In the genomic region with DNA sequence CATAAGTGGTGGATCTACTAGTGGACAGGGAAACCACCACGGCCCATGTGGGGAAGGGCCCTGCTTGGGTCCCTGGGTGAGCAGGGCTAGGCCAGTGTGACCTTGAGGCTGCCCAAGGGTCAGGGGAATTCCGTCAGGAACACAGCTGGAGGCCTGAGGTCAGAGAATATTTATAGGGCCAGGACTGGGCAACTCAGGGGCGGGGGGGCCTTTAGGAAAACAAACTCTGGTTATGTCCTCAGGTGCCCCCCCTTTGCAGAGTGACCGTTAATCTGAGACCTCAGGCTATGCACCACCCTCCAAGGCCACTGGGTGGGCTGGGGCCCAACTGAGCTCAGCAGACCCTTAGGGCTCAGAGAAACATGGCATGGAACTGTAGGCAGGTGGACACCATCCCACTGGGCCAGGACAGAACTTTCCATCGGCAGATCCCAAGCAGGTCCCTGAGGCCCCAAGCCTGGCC, we compare ENCODE assay signal across 11 cellular contexts. TPM values are rescaled to one million over a fixed set of nuclear protein-coding genes. Genes with fewer than 3 reads are reported as not detected.
DNase-seq lines count a peak whose midpoint lies in the region; ATAC-seq, FAIRE-seq and TF ChIP-seq lines count a peak whose summit lies in the region.
"Had no signal": no experiment of that assay in that cellular context is flagged by ENCODE, and none has a peak within 500 bp of the region (broad histone marks: within the 10 kb centered on the region; RNA-seq: fewer than 3 reads in every experiment).

No MANE protein-coding gene starts in this region.

- no peaks in the 10 kb centered on the region; a peak in 2 of 4 replicates for H3K36me3 ChIP-seq in HCT116 (ENCODE audit: control insufficient read depth in 1 of 2, insufficient read depth in 2 of 2, low read length in 2 of 2)
- H3K36me3 ChIP-seq in mammary epithelial cell (ENCODE audit: insufficient read depth, low read length): no peaks in the 10 kb centered on the region
- no peaks in the 10 kb centered on the region for H3K36me3 ChIP-seq in body of pancreas (replicated peaks in 1 of 2; ENCODE audit: insufficient read depth in 1 of 2, low read depth in 2 of 2)

- FAIRE-seq in D721Med (lab: Jason Lieb, UNC): no peak

- peak overlapping the region in 1 of 2 donors; percentile 75 for H3K27ac Mint-ChIP-seq in natural killer cell treated with Interleukin-12 subunit alpha and Interleukin-12 subunit beta and Interleukin-15 and Interleukin-18, amount 100 ng/mL, for 72 hours

- H3K4me3 ChIP-seq in AG04449 (ENCODE audit: low read depth, low read length) (peak overlapping the region; percentile 95; the same call in 1 of the 2 replicates), HCT116 (replicated peaks in 1 of 2; ENCODE audit: low read depth in 1 of 2, low read length in 2 of 2) (no peak overlapping the region), mammary epithelial cell (replicated peaks in 1 of 3; ENCODE audit: insufficient read depth in 1 of 3, low read depth in 2 of 3, low read length in 3 of 3) (no peak overlapping the region), body of pancreas (no peak overlapping the region)

- H3K79me2 ChIP-seq in HCT116 (ENCODE audit: insufficient read depth, low read length) (peaks cover 29% of the 10 kb centered on the region), mammary epithelial cell (ENCODE audit: insufficient read depth, low read length) (peaks cover 64% of the 10 kb centered on the region)

- H3K4me1 ChIP-seq in HCT116 (ENCODE audit: control insufficient read depth in 1 of 2, insufficient read depth in 2 of 2, low read length in 2 of 2) (peaks cover 33 to 41% of the 10 kb centered on the region in 2 experiments), mammary epithelial cell (ENCODE audit: insufficient read depth, low read length) (peaks cover 36% of the 10 kb centered on the region), body of pancreas (peaks cover 38% of the 10 kb centered on the region)

- H3K4me1 Mint-ChIP-seq in natural killer cell treated with Interleukin-12 subunit alpha and Interleukin-12 subunit beta and Interleukin-15 and Interleukin-18, amount 100 ng/mL, for 72 hours (ENCODE audit: low read depth in 2 of 2): peaks cover 31 to 51% of the 10 kb centered on the region in 2 donors

- H4K20me1 ChIP-seq in HCT116 (ENCODE audit: insufficient read depth) (no peaks in the 10 kb centered on the region), mammary epithelial cell (ENCODE audit: insufficient read depth, low read length) (no peaks in the 10 kb centered on the region)

- TF ChIP-seq POLR2A in HCT116 (IDR thresholded peaks at IDR 0.05; ENCODE audit: borderline replicate concordance, extremely low read depth, insufficient read depth, insufficient read length) (no peak), body of pancreas (IDR thresholded peaks at IDR 0.05) (no peak)

- H3K4me2 ChIP-seq in HCT116 (ENCODE audit: low read length) (peak overlapping the region; percentile 84), mammary epithelial cell (ENCODE audit: insufficient read depth, low read depth, low read length) (peak overlapping the region; percentile 91)

- H3K27me3 Mint-ChIP-seq in natural killer cell treated with Interleukin-12 subunit alpha and Interleukin-12 subunit beta and Interleukin-15 and Interleukin-18, amount 100 ng/mL, for 72 hours: no peaks in the 10 kb centered on the region

- dilution Hi-C loops in mammary epithelial cell (cut with HindIII; ENCODE audit: low sequenced_read_pairs): no loop called here

- H3K27ac ChIP-seq in HCT116 (ENCODE audit: low read depth, low read length) (peak overlapping the region; percentile 98), mammary epithelial cell (ENCODE audit: insufficient read depth, low read depth, low read length) (peak overlapping the region; percentile 66), body of pancreas (peak overlapping the region in 2 of 4 donors; percentile 70 to 86)

- TF ChIP-seq CTCF in AG04449 (IDR thresholded peaks at IDR 0.05; ENCODE audit: insufficient read depth, low read length, missing control alignments) (no peak), HCT116 (IDR thresholded peaks at IDR 0.05 in 2 of 3, conservative IDR thresholded peaks at IDR 0.05 in 1 of 3; ENCODE audit: borderline replicate concordance in 1 of 3, insufficient read depth in 1 of 3, low read depth in 2 of 3, low read length in 2 of 3) (peak in 1 of 3 experiments; percentile 22; a peak in 1 of 6 replicates), mammary epithelial cell (conservative IDR thresholded peaks at IDR 0.05 in 1 of 2, IDR thresholded peaks at IDR 0.05 in 1 of 2; ENCODE audit: extremely low read depth in 1 of 2, insufficient read depth in 1 of 2, low read depth in 1 of 2, low read length in 2 of 2) (no peak), D721Med (IDR thresholded peaks at IDR 0.05; ENCODE audit: insufficient read depth, missing control alignments) (no peak), body of pancreas (IDR thresholded peaks at IDR 0.05) (no peak)

- H3K4me3 Mint-ChIP-seq in natural killer cell treated with Interleukin-12 subunit alpha and Interleukin-12 subunit beta and Interleukin-15 and Interleukin-18, amount 100 ng/mL, for 72 hours: peak overlapping the region; percentile 34

- H3K9ac ChIP-seq in HCT116 (ENCODE audit: low read length) (peak overlapping the region; percentile 87; the same call in 1 of the 2 replicates), mammary epithelial cell (ENCODE audit: insufficient read depth, low read length) (no peak overlapping the region)

- intact Hi-C loops in HCT116 (cut with micrococcal nuclease) (no loop called here), mammary epithelial cell (cut with micrococcal nuclease) (loop anchor here (5.0 kb wide), 2 partner anchors 189 to 211 kb away; partner anchors contain the start of gene SEMA3G), body of pancreas (cut with DNase I) (no loop called here)

- no peaks in the 10 kb centered on the region for H3K27me3 ChIP-seq in HCT116 (ENCODE audit: insufficient read depth, low read length)
- H3K27me3 ChIP-seq in mammary epithelial cell (ENCODE audit: insufficient read depth, low read length): no peaks in the 10 kb centered on the region
- no peaks in the 10 kb centered on the region for H3K27me3 ChIP-seq in body of pancreas

- DNase-seq in AG04449 (ENCODE audit: low read depth, low spot score) (no peak), HCT116 (ENCODE audit: low read depth, low spot score) (no peak), mammary epithelial cell (no peak), GM03348 (ENCODE audit: low spot score) (no peak), D721Med (ENCODE audit: insufficient read length, low spot score) (no peak), DMS53 (lab: John Stamatoyannopoulos, UW) (no peak), body of pancreas (no peak)
- no peak for DNase-seq in natural killer cell treated with Interleukin-12 subunit alpha and Interleukin-12 subunit beta and Interleukin-15 and Interleukin-18, amount 100 ng/mL, for 72 hours (ENCODE audit: low spot score)
- DNase-seq: amygdala, foreskin melanocyte, NCI-H2171 treated with DMSO at 0.1 percent for 48 hours had no signal

- no peaks in the 10 kb centered on the region for H3K9me3 Mint-ChIP-seq in natural killer cell treated with Interleukin-12 subunit alpha and Interleukin-12 subunit beta and Interleukin-15 and Interleukin-18, amount 100 ng/mL, for 72 hours

- no peak for TF ChIP-seq RAD21 in HCT116 (IDR thresholded peaks at IDR 0.05; ENCODE audit: low read depth)

- H2AFZ ChIP-seq in HCT116 (ENCODE audit: low read depth, low read length, poor library complexity, severe bottlenecking) (no peak overlapping the region), mammary epithelial cell (ENCODE audit: low read depth, low read length) (no peak overlapping the region)

- H3K36me3 Mint-ChIP-seq in natural killer cell treated with Interleukin-12 subunit alpha and Interleukin-12 subunit beta and Interleukin-15 and Interleukin-18, amount 100 ng/mL, for 72 hours: peaks cover 6% of the 10 kb centered on the region

- POLR2A ChIA-PET in AG04449 (lab: Yijun Ruan, JAX) (interaction anchor here (0.6 to 1.9 kb wide), 3 partner anchors 10 to 44 kb away, joined by 3 to 8 read pairs (median 6); partner anchors contain the start of gene PPM1M), HCT116 (lab: Charles Lee) (interaction anchor here (1.4 kb wide), 1 partner anchor 19 kb away, joined by 4 read pairs; no protein-coding TSS in a partner anchor)

- ATAC-seq in HCT116 (no peak), body of pancreas (no peak)
- ATAC-seq in natural killer cell treated with Interleukin-12 subunit alpha and Interleukin-12 subunit beta and Interleukin-15 and Interleukin-18, amount 100 ng/mL, for 72 hours: no peak

- RAD21 ChIA-PET in HCT116 (lab: Charles Lee; ENCODE audit: low non-redundant PET in 1 of 2, low total read pairs in 2 of 2, uncharacterized antibody in 2 of 2, unreplicated experiment in 2 of 2): interaction anchor here in 1 of 2 experiments (0.7 kb wide), 1 partner anchor 53 kb away, joined by 3 read pairs; no protein-coding TSS in a partner anchor

- BruUV-seq in HCT116 (replicated peaks; lab: Mats Ljungman, UMichigan) (no TSS peak), mammary epithelial cell (replicated peaks; lab: Mats Ljungman, UMichigan) (no TSS peak)

- 69% methylated on average over 5 of the region's 5 CpGs for WGBS in mammary epithelial cell (ENCODE audit: low coverage, missing lambda C conversion rate)
- 52 to 78% methylated on average over 2 to 5 of the region's 5 CpGs for WGBS in body of pancreas, 2 donors

- CTCF ChIA-PET in AG04449 (lab: Yijun Ruan, JAX): interaction anchor here (0.8 to 14.4 kb wide), 8 partner anchors 10 to 148 kb away, joined by 3 to 336 read pairs (median 4); partner anchors contain the start of gene TLR9
- CTCF ChIA-PET in HCT116 (lab: Charles Lee): interaction anchor here (1.3 to 3.1 kb wide), 3 partner anchors 16 to 102 kb away, joined by 4 to 18 read pairs (median 8); no protein-coding TSS in a partner anchor
- CTCF ChIA-PET in mammary epithelial cell (lab: Charles Lee; ENCODE audit: low non-redundant PET): no interaction called here

- H3K9me2 ChIP-seq in HCT116 (ENCODE audit: insufficient read depth): no peaks in the 10 kb centered on the region

- H3K9me3 ChIP-seq in HCT116 (ENCODE audit: control insufficient read depth in 1 of 2, insufficient read depth in 1 of 2, low read depth in 1 of 2, low read length in 2 of 2): no peaks in the 10 kb centered on the region
- no peaks in the 10 kb centered on the region for H3K9me3 ChIP-seq in mammary epithelial cell (replicated peaks; ENCODE audit: insufficient read depth, low read length)
- no peaks in the 10 kb centered on the region for H3K9me3 ChIP-seq in body of pancreas

- in situ Hi-C loops in mammary epithelial cell (cut with MboI; ENCODE audit: low sequenced_read_pairs in 2 of 2): no loop called here

RNA-seq across cellular contexts. Expression of gene TWF2, which starts 2.5 kb away (rescaled TPM):
- total RNA-seq in HCT116 (2021; ENCODE audit: unreplicated experiment) (100 TPM), mammary epithelial cell (10 to 100 TPM; 67.8 to 96.2 TPM), body of pancreas (10 to 100 TPM; 26.7 to 35.8 TPM)
- 139 and 142 TPM in 2 replicates for polyA plus RNA-seq in HCT116 (2012)
- 137 TPM for polyA plus RNA-seq in mammary epithelial cell
- polyA minus RNA-seq in mammary epithelial cell: 179 TPM
- total RNA-seq in natural killer cell treated with Interleukin-12 subunit alpha and Interleukin-12 subunit beta and Interleukin-15 and Interleukin-18, amount 100 ng/mL, for 72 hours: 100 to 1,000 TPM in 1 of 2 donors, 10 to 100 TPM in 1; 90.3 to 117 TPM

RNA-seq across cellular contexts. Expression of gene PPM1M, which starts 9.1 kb away (rescaled TPM):
- total RNA-seq in HCT116 (2021; ENCODE audit: unreplicated experiment): 16.6 TPM
- 18.3 and 18.8 TPM in 2 replicates for polyA plus RNA-seq in HCT116 (2012)
- 1 to 10 TPM; 4.8 to 8.7 TPM for total RNA-seq in mammary epithelial cell
- 4.3 TPM for polyA plus RNA-seq in mammary epithelial cell
- polyA minus RNA-seq in mammary epithelial cell: not detected
- total RNA-seq in natural killer cell treated with Interleukin-12 subunit alpha and Interleukin-12 subunit beta and Interleukin-15 and Interleukin-18, amount 100 ng/mL, for 72 hours: 10 to 100 TPM; 45.7 to 47.7 TPM
- 10 to 100 TPM in 1 of 2 donors, 1 to 10 TPM in 1; 6.9 to 15.3 TPM for total RNA-seq in body of pancreas

RNA-seq across cellular contexts. Expression of gene TLR9, which starts 11.0 kb away (rescaled TPM):
- 0.15 TPM for total RNA-seq in HCT116 (2021; ENCODE audit: unreplicated experiment)
- polyA plus RNA-seq in HCT116 (2012): 0.14 and 0.16 TPM in 2 replicates
- not detected for total RNA-seq in mammary epithelial cell
- polyA plus RNA-seq in mammary epithelial cell: not detected
- not detected for polyA minus RNA-seq in mammary epithelial cell
- total RNA-seq in natural killer cell treated with Interleukin-12 subunit alpha and Interleukin-12 subunit beta and Interleukin-15 and Interleukin-18, amount 100 ng/mL, for 72 hours: under 1 TPM; 0.10 to 0.39 TPM
- total RNA-seq in body of pancreas: under 1 TPM in 1 of 2 donors, not detected in 1; 0.26 TPM

RNA-seq across cellular contexts. Expression of gene ALAS1, which starts 38.5 kb away (rescaled TPM):
- total RNA-seq in HCT116 (2021; ENCODE audit: unreplicated experiment) (74.0 TPM), mammary epithelial cell (10 to 100 TPM; 24.2 to 39.2 TPM), body of pancreas (10 to 100 TPM; 13.5 to 63.6 TPM)
- 97.3 and 97.6 TPM in 2 replicates for polyA plus RNA-seq in HCT116 (2012)
- polyA plus RNA-seq in mammary epithelial cell: 49.2 TPM
- 34.0 TPM for polyA minus RNA-seq in mammary epithelial cell
- total RNA-seq in natural killer cell treated with Interleukin-12 subunit alpha and Interleukin-12 subunit beta and Interleukin-15 and Interleukin-18, amount 100 ng/mL, for 72 hours: 100 to 1,000 TPM in 1 of 2 donors, 10 to 100 TPM in 1; 93.6 to 121 TPM

RNA-seq across cellular contexts. Expression of gene WDR82, which starts 42.0 kb away (rescaled TPM):
- total RNA-seq in HCT116 (2021; ENCODE audit: unreplicated experiment) (89.7 TPM), mammary epithelial cell (10 to 100 TPM; 54.3 to 59.8 TPM), body of pancreas (10 to 100 TPM; 19.1 to 21.5 TPM)
- 50.1 and 56.1 TPM in 2 replicates for polyA plus RNA-seq in HCT116 (2012)
- 52.7 TPM for polyA plus RNA-seq in mammary epithelial cell
- 57.3 TPM for polyA minus RNA-seq in mammary epithelial cell
- 10 to 100 TPM; 82.8 to 87.4 TPM for total RNA-seq in natural killer cell treated with Interleukin-12 subunit alpha and Interleukin-12 subunit beta and Interleukin-15 and Interleukin-18, amount 100 ng/mL, for 72 hours
